Comparison of ENCODE assay signal across 1 cellular context in genomic region chr10:1274746-1275544, GRCh38.
TF ChIP-seq lines count a peak whose summit lies in the region.

No MANE protein-coding gene starts in this region.

TF ChIP-seq in H1, 55 proteins besides CTCF, POLR2A, EP300 and RAD21:
- TF ChIP-seq SIX5 (IDR thresholded peaks at IDR 0.05; ENCODE audit: low read depth, low read length), result no peak
- no peak for TF ChIP-seq NRF1 (IDR thresholded peaks at IDR 0.05; ENCODE audit: low read depth, low read length)
- no peak for TF ChIP-seq SIN3A (conservative IDR thresholded peaks at IDR 0.05 in 1 of 2, IDR thresholded peaks at IDR 0.05 in 1 of 2; ENCODE audit: low read depth in 1 of 2, low read length in 2 of 2)
- TF ChIP-seq TAF1 (IDR thresholded peaks at IDR 0.05; ENCODE audit: low read depth, low read length), result no peak
- no peak for TF ChIP-seq SUZ12 (IDR thresholded peaks at IDR 0.05; ENCODE audit: low read length)
- no peak for TF ChIP-seq JUN (IDR thresholded peaks at IDR 0.05; ENCODE audit: low read depth, low read length)
- TF ChIP-seq TBP (IDR thresholded peaks at IDR 0.05; ENCODE audit: low read depth, low read length), result no peak
